In genomic region chr6:29752451-29753308, GRCh38 we compare ENCODE assay signal across 1 cellular context.
TF ChIP-seq lines count a peak whose summit lies in the region.

No MANE protein-coding gene starts in this region.

TF ChIP-seq in HepG2, 621 proteins besides CTCF, POLR2A, EP300 and RAD21 (continued from another document and continues in another):
- TF ChIP-seq, protein P1, sequence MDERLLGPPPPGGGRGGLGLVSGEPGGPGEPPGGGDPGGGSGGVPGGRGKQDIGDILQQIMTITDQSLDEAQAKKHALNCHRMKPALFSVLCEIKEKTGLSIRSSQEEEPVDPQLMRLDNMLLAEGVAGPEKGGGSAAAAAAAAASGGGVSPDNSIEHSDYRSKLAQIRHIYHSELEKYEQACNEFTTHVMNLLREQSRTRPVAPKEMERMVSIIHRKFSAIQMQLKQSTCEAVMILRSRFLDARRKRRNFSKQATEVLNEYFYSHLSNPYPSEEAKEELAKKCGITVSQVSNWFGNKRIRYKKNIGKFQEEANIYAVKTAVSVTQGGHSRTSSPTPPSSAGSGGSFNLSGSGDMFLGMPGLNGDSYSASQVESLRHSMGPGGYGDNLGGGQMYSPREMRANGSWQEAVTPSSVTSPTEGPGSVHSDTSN (CRISPR knock-in tag; IDR thresholded peaks at IDR 0.05), result no peak
- TF ChIP-seq BATF2 (CRISPR knock-in tag; IDR thresholded peaks at IDR 0.05) (no peak), ELF3 (CRISPR knock-in tag; IDR thresholded peaks at IDR 0.05) (peak; percentile 72), PRPF4 (IDR thresholded peaks at IDR 0.05; ENCODE audit: low read depth, low read length, poor library complexity, severe bottlenecking) (no peak), PHF5A (CRISPR knock-in tag; IDR thresholded peaks at IDR 0.05; ENCODE audit: low read depth, unreplicated experiment) (peak; percentile 95), TOPORS (CRISPR knock-in tag; IDR thresholded peaks at IDR 0.05) (0 out of 2 replicates have a peak, but pooled peaks have one; percentile 35), MAZ (IDR thresholded peaks at IDR 0.05; ENCODE audit: borderline replicate concordance, low read depth, low read length) (no peak; the same call in 1 of the 2 replicates), MAZ (CRISPR knock-in tag; IDR thresholded peaks at IDR 0.05; ENCODE audit: low read depth) (0 out of 2 replicates have a peak, but pooled peaks have one; percentile 39), ZNF652 (CRISPR knock-in tag; IDR thresholded peaks at IDR 0.05; ENCODE audit: borderline replicate concordance, low read depth) (no peak), GZF1 (CRISPR knock-in tag; IDR thresholded peaks at IDR 0.05) (0 out of 2 replicates have a peak, but pooled peaks have one; percentile 41), ZNF367 (CRISPR knock-in tag; IDR thresholded peaks at IDR 0.05; ENCODE audit: borderline replicate concordance) (no peak), CREB1 (IDR thresholded peaks at IDR 0.05) (peak; percentile 88), CREB1 (CRISPR knock-in tag; IDR thresholded peaks at IDR 0.05) (no peak), CREM (IDR thresholded peaks at IDR 0.05) (peak; percentile 65), CREM (CRISPR knock-in tag; IDR thresholded peaks at IDR 0.05) (no peak), ZNF556 (CRISPR knock-in tag; IDR thresholded peaks at IDR 0.05; ENCODE audit: borderline replicate concordance) (no peak), ZNF432 (CRISPR knock-in tag; IDR thresholded peaks at IDR 0.05; ENCODE audit: borderline replicate concordance) (no peak), REL (CRISPR knock-in tag; conservative IDR thresholded peaks at IDR 0.05) (no peak), NCOA5 (CRISPR knock-in tag; IDR thresholded peaks at IDR 0.05) (no peak), RNF2 (conservative IDR thresholded peaks at IDR 0.05; ENCODE audit: low read depth) (0 out of 2 replicates have a peak, but pooled peaks have one; percentile 24), REPIN1 (CRISPR knock-in tag; IDR thresholded peaks at IDR 0.05; ENCODE audit: borderline replicate concordance, low read depth) (peak; percentile 49; the same call in 1 of the 2 replicates), ZNF589 (CRISPR knock-in tag; conservative IDR thresholded peaks at IDR 0.05) (no peak), ZBTB7B (CRISPR knock-in tag; IDR thresholded peaks at IDR 0.05) (peak; percentile 89), ESRRA (CRISPR knock-in tag; IDR thresholded peaks at IDR 0.05; ENCODE audit: low read depth) (no peak), PAF1 (CRISPR knock-in tag; IDR thresholded peaks at IDR 0.05) (no peak), GPN1 (CRISPR knock-in tag; IDR thresholded peaks at IDR 0.05; ENCODE audit: borderline replicate concordance) (no peak), ZNF546 (CRISPR knock-in tag; conservative IDR thresholded peaks at IDR 0.05) (no peak), ZNF280B (CRISPR knock-in tag; IDR thresholded peaks at IDR 0.05; ENCODE audit: borderline replicate concordance) (no peak), BCL3 (CRISPR knock-in tag; IDR thresholded peaks at IDR 0.05) (no peak), ZNF678 (CRISPR knock-in tag; IDR thresholded peaks at IDR 0.05) (no peak), ZNF691 (CRISPR knock-in tag; IDR thresholded peaks at IDR 0.05; ENCODE audit: borderline replicate concordance, low read depth) (no peak), RARA (CRISPR knock-in tag; IDR thresholded peaks at IDR 0.05) (0 out of 2 replicates have a peak, but pooled peaks have one; percentile 13), ZKSCAN1 (IDR thresholded peaks at IDR 0.05; ENCODE audit: low read length) (no peak), ZNF33B (CRISPR knock-in tag; IDR thresholded peaks at IDR 0.05) (no peak), GLI4 (CRISPR knock-in tag; IDR thresholded peaks at IDR 0.05; ENCODE audit: borderline replicate concordance) (no peak; the same call in 1 of the 2 replicates), ZNF280D (CRISPR knock-in tag; IDR thresholded peaks at IDR 0.05) (peak; percentile 86), SMAD9 (CRISPR knock-in tag; IDR thresholded peaks at IDR 0.05) (no peak), NONO (IDR thresholded peaks at IDR 0.05) (no peak), NONO (CRISPR knock-in tag; conservative IDR thresholded peaks at IDR 0.05) (peak; percentile 74; the same call in 1 of the 2 replicates), GPBP1L1 (CRISPR knock-in tag; IDR thresholded peaks at IDR 0.05) (no peak), ZNF780A (CRISPR knock-in tag; IDR thresholded peaks at IDR 0.05) (no peak), MXD1 (CRISPR knock-in tag; IDR thresholded peaks at IDR 0.05) (no peak), HOXA9 (CRISPR knock-in tag; IDR thresholded peaks at IDR 0.05; ENCODE audit: borderline replicate concordance) (no peak), NFYC (CRISPR knock-in tag; IDR thresholded peaks at IDR 0.05) (0 out of 2 replicates have a peak, but pooled peaks have one; percentile 40), TBX2 (CRISPR knock-in tag; IDR thresholded peaks at IDR 0.05; ENCODE audit: borderline replicate concordance) (no peak)
- TF ChIP-seq, protein P2, sequence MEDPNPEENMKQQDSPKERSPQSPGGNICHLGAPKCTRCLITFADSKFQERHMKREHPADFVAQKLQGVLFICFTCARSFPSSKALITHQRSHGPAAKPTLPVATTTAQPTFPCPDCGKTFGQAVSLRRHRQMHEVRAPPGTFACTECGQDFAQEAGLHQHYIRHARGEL (CRISPR knock-in tag; IDR thresholded peaks at IDR 0.05), result no peak
- TF ChIP-seq, protein P3, sequence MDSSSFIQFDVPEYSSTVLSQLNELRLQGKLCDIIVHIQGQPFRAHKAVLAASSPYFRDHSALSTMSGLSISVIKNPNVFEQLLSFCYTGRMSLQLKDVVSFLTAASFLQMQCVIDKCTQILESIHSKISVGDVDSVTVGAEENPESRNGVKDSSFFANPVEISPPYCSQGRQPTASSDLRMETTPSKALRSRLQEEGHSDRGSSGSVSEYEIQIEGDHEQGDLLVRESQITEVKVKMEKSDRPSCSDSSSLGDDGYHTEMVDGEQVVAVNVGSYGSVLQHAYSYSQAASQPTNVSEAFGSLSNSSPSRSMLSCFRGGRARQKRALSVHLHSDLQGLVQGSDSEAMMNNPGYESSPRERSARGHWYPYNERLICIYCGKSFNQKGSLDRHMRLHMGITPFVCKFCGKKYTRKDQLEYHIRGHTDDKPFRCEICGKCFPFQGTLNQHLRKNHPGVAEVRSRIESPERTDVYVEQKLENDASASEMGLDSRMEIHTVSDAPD (CRISPR knock-in tag; IDR thresholded peaks at IDR 0.05), result no peak
- TF ChIP-seq, protein P4, sequence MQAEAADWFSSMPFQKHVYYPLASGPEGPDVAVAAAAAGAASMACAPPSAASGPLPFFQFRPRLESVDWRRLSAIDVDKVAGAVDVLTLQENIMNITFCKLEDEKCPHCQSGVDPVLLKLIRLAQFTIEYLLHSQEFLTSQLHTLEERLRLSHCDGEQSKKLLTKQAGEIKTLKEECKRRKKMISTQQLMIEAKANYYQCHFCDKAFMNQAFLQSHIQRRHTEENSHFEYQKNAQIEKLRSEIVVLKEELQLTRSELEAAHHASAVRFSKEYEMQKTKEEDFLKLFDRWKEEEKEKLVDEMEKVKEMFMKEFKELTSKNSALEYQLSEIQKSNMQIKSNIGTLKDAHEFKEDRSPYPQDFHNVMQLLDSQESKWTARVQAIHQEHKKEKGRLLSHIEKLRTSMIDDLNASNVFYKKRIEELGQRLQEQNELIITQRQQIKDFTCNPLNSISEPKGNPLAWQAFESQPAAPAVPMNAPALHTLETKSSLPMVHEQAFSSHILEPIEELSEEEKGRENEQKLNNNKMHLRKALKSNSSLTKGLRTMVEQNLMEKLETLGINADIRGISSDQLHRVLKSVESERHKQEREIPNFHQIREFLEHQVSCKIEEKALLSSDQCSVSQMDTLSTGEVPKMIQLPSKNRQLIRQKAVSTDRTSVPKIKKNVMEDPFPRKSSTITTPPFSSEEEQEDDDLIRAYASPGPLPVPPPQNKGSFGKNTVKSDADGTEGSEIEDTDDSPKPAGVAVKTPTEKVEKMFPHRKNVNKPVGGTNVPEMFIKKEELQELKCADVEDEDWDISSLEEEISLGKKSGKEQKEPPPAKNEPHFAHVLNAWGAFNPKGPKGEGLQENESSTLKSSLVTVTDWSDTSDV (CRISPR knock-in tag; IDR thresholded peaks at IDR 0.05), result no peak
- TF ChIP-seq, protein P5, sequence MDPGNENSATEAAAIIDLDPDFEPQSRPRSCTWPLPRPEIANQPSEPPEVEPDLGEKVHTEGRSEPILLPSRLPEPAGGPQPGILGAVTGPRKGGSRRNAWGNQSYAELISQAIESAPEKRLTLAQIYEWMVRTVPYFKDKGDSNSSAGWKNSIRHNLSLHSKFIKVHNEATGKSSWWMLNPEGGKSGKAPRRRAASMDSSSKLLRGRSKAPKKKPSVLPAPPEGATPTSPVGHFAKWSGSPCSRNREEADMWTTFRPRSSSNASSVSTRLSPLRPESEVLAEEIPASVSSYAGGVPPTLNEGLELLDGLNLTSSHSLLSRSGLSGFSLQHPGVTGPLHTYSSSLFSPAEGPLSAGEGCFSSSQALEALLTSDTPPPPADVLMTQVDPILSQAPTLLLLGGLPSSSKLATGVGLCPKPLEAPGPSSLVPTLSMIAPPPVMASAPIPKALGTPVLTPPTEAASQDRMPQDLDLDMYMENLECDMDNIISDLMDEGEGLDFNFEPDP (CRISPR knock-in tag; conservative IDR thresholded peaks at IDR 0.05), result no peak
- TF ChIP-seq, protein P6, sequence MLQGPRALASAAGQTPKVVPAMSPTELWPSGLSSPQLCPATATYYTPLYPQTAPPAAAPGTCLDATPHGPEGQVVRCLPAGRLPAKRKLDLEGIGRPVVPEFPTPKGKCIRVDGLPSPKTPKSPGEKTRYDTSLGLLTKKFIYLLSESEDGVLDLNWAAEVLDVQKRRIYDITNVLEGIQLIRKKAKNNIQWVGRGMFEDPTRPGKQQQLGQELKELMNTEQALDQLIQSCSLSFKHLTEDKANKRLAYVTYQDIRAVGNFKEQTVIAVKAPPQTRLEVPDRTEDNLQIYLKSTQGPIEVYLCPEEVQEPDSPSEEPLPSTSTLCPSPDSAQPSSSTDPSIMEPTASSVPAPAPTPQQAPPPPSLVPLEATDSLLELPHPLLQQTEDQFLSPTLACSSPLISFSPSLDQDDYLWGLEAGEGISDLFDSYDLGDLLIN (CRISPR knock-in tag; IDR thresholded peaks at IDR 0.05; ENCODE audit: borderline replicate concordance), result no peak
